ENCODE assay signal across 14 cellular contexts in genomic region chr2:27041708-27042107, GRCh38. TPM values are rescaled to one million over a fixed set of nuclear protein-coding genes. Genes with fewer than 3 reads are reported as not detected.
A peak's percentile ranks its signal among the peaks of the same experiment; 100 is the strongest.
DNase-seq lines count a peak whose midpoint lies in the region; ATAC-seq and TF ChIP-seq lines count a peak whose summit lies in the region.
"Had no signal": no experiment of that assay in that cellular context is flagged by ENCODE, and none has a peak within 500 bp of the region (broad histone marks: within the 10 kb centered on the region; RNA-seq: fewer than 3 reads in every experiment).

No MANE protein-coding gene starts in this region.

- intact Hi-C loops in CD8-positive, alpha-beta T cell (cut with DNase I, micrococcal nuclease): loop anchor here in 1 of 2 experiments (10.0 kb wide), 1 partner anchor 1057 kb away; the partner anchor contains the start of gene KIF3C
- intact Hi-C loops in naive thymus-derived CD4-positive, alpha-beta T cell (cut with micrococcal nuclease): no loop called here

- peaks cover 25% of the 10 kb centered on the region for H3K36me3 ChIP-seq in CD8-positive, alpha-beta T cell (ENCODE audit: insufficient read depth, low read length)
- peaks cover 7 to 51% (median 21%) of the 10 kb centered on the region in 3 experiments for H3K36me3 ChIP-seq in naive thymus-derived CD4-positive, alpha-beta T cell (ENCODE audit: control insufficient read depth in 2 of 3, insufficient read depth in 3 of 3, low read length in 3 of 3)

- no peak overlapping the region for H3K27ac ChIP-seq in CD8-positive, alpha-beta T cell (ENCODE audit: low read depth, low read length)
- no peak overlapping the region for H3K27ac ChIP-seq in naive thymus-derived CD4-positive, alpha-beta T cell (ENCODE audit: low read depth, low read length)

- H3K4me3 Mint-ChIP-seq in CD8-positive, alpha-beta T cell: no peak overlapping the region
- H3K4me3 Mint-ChIP-seq in naive thymus-derived CD4-positive, alpha-beta T cell: no peak overlapping the region
- H3K4me3 Mint-ChIP-seq: CD4-positive, alpha-beta memory T cell had no signal

- TF ChIP-seq CTCF in CD8-positive, alpha-beta T cell (IDR thresholded peaks at IDR 0.05): no peak

- H3K4me1 Mint-ChIP-seq in CD8-positive, alpha-beta T cell (ENCODE audit: low read depth): no peaks in the 10 kb centered on the region
- peaks cover 0 to 9% (median 0%) of the 10 kb centered on the region in 7 donors for H3K4me1 Mint-ChIP-seq in naive thymus-derived CD4-positive, alpha-beta T cell

- CTCF ChIA-PET in CD8-positive, alpha-beta T cell (lab: Charles Lee): interaction anchor here (0.9 kb wide), 1 partner anchor 9 kb away, joined by 3 read pairs; no protein-coding TSS in a partner anchor
- CTCF ChIA-PET in naive thymus-derived CD4-positive, alpha-beta T cell (lab: Charles Lee): no interaction called here

- H3K27ac Mint-ChIP-seq in CD8-positive, alpha-beta T cell: peak overlapping the region; percentile 52
- peak overlapping the region in 5 of 9 donors; percentile 27 to 68 (median 40) for H3K27ac Mint-ChIP-seq in naive thymus-derived CD4-positive, alpha-beta T cell
- H3K27ac Mint-ChIP-seq: progenitor cell of endocrine pancreas had no signal

- H3K4me1 ChIP-seq in CD8-positive, alpha-beta T cell (ENCODE audit: insufficient read depth, low read length): no peaks in the 10 kb centered on the region
- H3K4me1 ChIP-seq in naive thymus-derived CD4-positive, alpha-beta T cell (ENCODE audit: control insufficient read depth in 2 of 2, insufficient read depth in 2 of 2, low read length in 2 of 2): no peaks in the 10 kb centered on the region

- H3K36me3 Mint-ChIP-seq in CD8-positive, alpha-beta T cell: peaks cover 55% of the 10 kb centered on the region
- peaks cover 5 to 29% (median 9%) of the 10 kb centered on the region in 5 donors for H3K36me3 Mint-ChIP-seq in naive thymus-derived CD4-positive, alpha-beta T cell

- POLR2A ChIA-PET in CD8-positive, alpha-beta T cell (lab: Charles Lee): interaction anchor here (4.4 kb wide), 1 partner anchor 9 kb away, joined by 17 read pairs; the partner anchor contains the start of gene AGBL5
- POLR2A ChIA-PET in naive thymus-derived CD4-positive, alpha-beta T cell (lab: Charles Lee): no interaction called here

- H3K27me3 Mint-ChIP-seq in CD8-positive, alpha-beta T cell (ENCODE audit: low read depth): no peaks in the 10 kb centered on the region
- H3K27me3 Mint-ChIP-seq in naive thymus-derived CD4-positive, alpha-beta T cell: no peaks in the 10 kb centered on the region
- H3K27me3 Mint-ChIP-seq: CD4-positive, alpha-beta memory T cell; progenitor cell of endocrine pancreas had no signal

- H3K9me3 ChIP-seq in CD8-positive, alpha-beta T cell (ENCODE audit: low read length): no peaks in the 10 kb centered on the region
- H3K9me3 ChIP-seq in naive thymus-derived CD4-positive, alpha-beta T cell (ENCODE audit: control insufficient read depth in 2 of 3, low read length in 3 of 3): no peaks in the 10 kb centered on the region

- H3K9me3 Mint-ChIP-seq in CD8-positive, alpha-beta T cell: no peaks in the 10 kb centered on the region
- H3K9me3 Mint-ChIP-seq in naive thymus-derived CD4-positive, alpha-beta T cell: no peaks in the 10 kb centered on the region
- H3K9me3 Mint-ChIP-seq: CD4-positive, alpha-beta memory T cell had no signal

- no peaks in the 10 kb centered on the region for H3K27me3 ChIP-seq in CD8-positive, alpha-beta T cell (ENCODE audit: insufficient read depth, low read length)
- no peaks in the 10 kb centered on the region for H3K27me3 ChIP-seq in naive thymus-derived CD4-positive, alpha-beta T cell (ENCODE audit: control insufficient read depth in 2 of 2, insufficient read depth in 2 of 2, low read length in 2 of 2)

- no peak for DNase-seq in CD8-positive, alpha-beta T cell
- DNase-seq in NCI-H69 (lab: John Stamatoyannopoulos, UW) (peak; percentile 80), mucosa of gallbladder (ENCODE audit: low spot score) (no peak), AG20443 (ENCODE audit: low spot score) (no peak)
- DNase-seq in naive thymus-derived CD4-positive, alpha-beta T cell: no peak
- DNase-seq in activated naive CD4-positive, alpha-beta T cell treated with anti-CD3 and anti-CD28 coated beads, Interleukin-2, amount 50 U/mL, for 16 hours: no peak
- DNase-seq: activated CD8-positive, alpha-beta memory T cell treated with anti-CD3 and anti-CD28 coated beads, Interleukin-2, amount 50 U/mL, for 4 hours; CD4-positive, alpha-beta memory T cell; left colon; NCI-H1048; NCI-H82 had no signal

- H3K4me3 ChIP-seq in CD8-positive, alpha-beta T cell (ENCODE audit: low read depth, low read length): no peak overlapping the region
- no peak overlapping the region for H3K4me3 ChIP-seq in naive thymus-derived CD4-positive, alpha-beta T cell (ENCODE audit: low read length)

- ATAC-seq in CD8-positive, alpha-beta T cell: no peak
- ATAC-seq in GM21423 (IDR thresholded peaks at IDR 0.05; ENCODE audit: unreplicated experiment) (peak; percentile 29), HG02884 (IDR thresholded peaks at IDR 0.05; ENCODE audit: unreplicated experiment) (no peak)
- no peak for ATAC-seq in naive thymus-derived CD4-positive, alpha-beta T cell

RNA-seq across cellular contexts. Expression of gene TMEM214, which starts 8.9 kb away (rescaled TPM):
- 10 to 100 TPM; 26.5 to 27.4 TPM for total RNA-seq in CD8-positive, alpha-beta T cell
- total RNA-seq in naive thymus-derived CD4-positive, alpha-beta T cell: 100 to 1,000 TPM in 1 of 5 experiments, 10 to 100 TPM in 4; 36.7 to 114 (median 67.5) TPM
- 10 to 100 TPM; 18.6 to 32.5 TPM for polyA plus RNA-seq in naive thymus-derived CD4-positive, alpha-beta T cell
- total RNA-seq in mucosa of gallbladder: 80.0 TPM

RNA-seq across cellular contexts. Expression of gene AGBL5, which starts 9.8 kb away (rescaled TPM):
- total RNA-seq in CD8-positive, alpha-beta T cell: 1 to 10 TPM; 8.0 to 9.7 TPM
- 10 to 100 TPM in 4 of 5 experiments, 1 to 10 TPM in 1; 7.6 to 15.7 (median 12.4) TPM for total RNA-seq in naive thymus-derived CD4-positive, alpha-beta T cell
- polyA plus RNA-seq in naive thymus-derived CD4-positive, alpha-beta T cell: 10 to 100 TPM in 1 of 2 donors, 1 to 10 TPM in 1; 8.0 to 10.4 TPM
- 27.9 TPM for total RNA-seq in mucosa of gallbladder

RNA-seq across cellular contexts. Expression of gene OST4, which starts 29.7 kb away (rescaled TPM):
- 100 to 1,000 TPM; 252 to 260 TPM for total RNA-seq in CD8-positive, alpha-beta T cell
- 100 to 1,000 TPM; 241 to 398 (median 263) TPM for total RNA-seq in naive thymus-derived CD4-positive, alpha-beta T cell
- 100 to 1,000 TPM; 747 to 884 TPM for polyA plus RNA-seq in naive thymus-derived CD4-positive, alpha-beta T cell
- total RNA-seq in mucosa of gallbladder: 323 TPM

RNA-seq across cellular contexts. Expression of gene EMILIN1, which starts 36.7 kb away (rescaled TPM):
- total RNA-seq in CD8-positive, alpha-beta T cell: under 1 TPM in 1 of 2 experiments, not detected in 1; 0.11 TPM
- 1 to 10 TPM in 1 of 5 experiments, under 1 TPM in 4; 0.35 to 1.4 (median 0.61) TPM for total RNA-seq in naive thymus-derived CD4-positive, alpha-beta T cell
- polyA plus RNA-seq in naive thymus-derived CD4-positive, alpha-beta T cell: 1 to 10 TPM in 1 of 2 donors, under 1 TPM in 1; 0.89 to 1.1 TPM
- total RNA-seq in mucosa of gallbladder: 210 TPM

RNA-seq across cellular contexts. Expression of gene KHK, which starts 44.9 kb away (rescaled TPM):
- 1 to 10 TPM in 1 of 2 experiments, under 1 TPM in 1; 0.42 to 1.9 TPM for total RNA-seq in CD8-positive, alpha-beta T cell
- total RNA-seq in naive thymus-derived CD4-positive, alpha-beta T cell: 10 to 100 TPM in 1 of 5 experiments, 1 to 10 TPM in 4; 5.8 to 13.8 (median 6.2) TPM
- 1 to 10 TPM; 7.6 to 8.8 TPM for polyA plus RNA-seq in naive thymus-derived CD4-positive, alpha-beta T cell
- 6.1 TPM for total RNA-seq in mucosa of gallbladder
